23 cellular contexts compared by ENCODE assay signal in genomic region chr4:161817822-161818412, GRCh38.
A peak's percentile ranks its signal among the peaks of the same experiment; 100 is the strongest.
DNase-seq lines count a peak whose midpoint lies in the region; ATAC-seq, FAIRE-seq and TF ChIP-seq lines count a peak whose summit lies in the region.
"Had no signal": no experiment of that assay in that cellular context is flagged by ENCODE, and none has a peak within 500 bp of the region (broad histone marks: within the 10 kb centered on the region; RNA-seq: fewer than 3 reads in every experiment).

No MANE protein-coding gene starts in this region.

- H3K56ac ChIP-seq in H1 (replicated peaks; ENCODE audit: insufficient read length, low read depth, low read length): no peak overlapping the region

- no peak overlapping the region for H4K8ac ChIP-seq in H1 (ENCODE audit: extremely low read depth, insufficient read depth, low read length)

- H2AFZ ChIP-seq in mammary epithelial cell (ENCODE audit: low read depth, low read length) (peak overlapping the region; percentile 21), H1 (ENCODE audit: low read length) (peak overlapping the region; percentile 39; the same call in 1 of the 2 replicates)

- H3K27me3 ChIP-seq in mammary epithelial cell (ENCODE audit: insufficient read depth, low read length): no peaks in the 10 kb centered on the region
- H3K27me3 ChIP-seq in H1 (replicated peaks in 1 of 4; ENCODE audit: control insufficient read depth in 3 of 4, extremely low read depth in 1 of 4, insufficient read depth in 3 of 4, low read length in 3 of 4): no peaks in the 10 kb centered on the region
- H3K27me3 ChIP-seq in upper lobe of right lung: no peaks in the 10 kb centered on the region
- H3K27me3 ChIP-seq in BE2C: no peaks in the 10 kb centered on the region

- POLR2A ChIA-PET in MCF 10A (lab: Yijun Ruan, JAX) (no interaction called here), H1 (lab: Charles Lee; ENCODE audit: partially characterized antibody) (no interaction called here)

- H3K14ac ChIP-seq in H1 (ENCODE audit: insufficient read length): no peak overlapping the region

- H3K79me2 ChIP-seq in mammary epithelial cell (ENCODE audit: insufficient read depth, low read length) (no peaks in the 10 kb centered on the region), H1 (ENCODE audit: control insufficient read depth in 1 of 2, insufficient read depth in 2 of 2, low read length in 2 of 2) (no peaks in the 10 kb centered on the region)

- no peaks in the 10 kb centered on the region for H3K4me1 ChIP-seq in mammary epithelial cell (ENCODE audit: insufficient read depth, low read length)
- H3K4me1 ChIP-seq in H1 (replicated peaks in 1 of 4; ENCODE audit: control insufficient read depth in 3 of 4, insufficient read depth in 4 of 4, low read length in 3 of 4): no peaks in the 10 kb centered on the region
- no peaks in the 10 kb centered on the region for H3K4me1 ChIP-seq in upper lobe of right lung
- H3K4me1 ChIP-seq in BE2C: no peaks in the 10 kb centered on the region
- H3K4me1 ChIP-seq: Caco-2 had no signal

- intact Hi-C loops in mammary epithelial cell (cut with micrococcal nuclease) (no loop called here), MCF 10A (cut with micrococcal nuclease) (no loop called here), upper lobe of right lung (cut with DNase I) (no loop called here)

- H3K36me3 Mint-ChIP-seq in MCF 10A (ENCODE audit: insufficient read depth, unreplicated experiment): no peaks in the 10 kb centered on the region
- no peaks in the 10 kb centered on the region for H3K36me3 Mint-ChIP-seq in activated T-helper 17 cell treated with anti-CD3 and anti-CD28 coated beads, Interleukin-2, amount 50 U/mL, for 72 hours (ENCODE audit: low read depth)
- H3K36me3 Mint-ChIP-seq: CD4-positive, CD25-positive, alpha-beta regulatory T cell; IgD-negative memory B cell had no signal

- no peak overlapping the region for H3K27ac Mint-ChIP-seq in MCF 10A (ENCODE audit: low read depth, unreplicated experiment)
- H3K27ac Mint-ChIP-seq in activated T-helper 17 cell treated with anti-CD3 and anti-CD28 coated beads, Interleukin-2, amount 50 U/mL, for 72 hours: no peak overlapping the region
- H3K27ac Mint-ChIP-seq: B cell; CD4-positive, CD25-positive, alpha-beta regulatory T cell; IgD-negative memory B cell had no signal

- H4K5ac ChIP-seq in H1 (ENCODE audit: insufficient read length, low read depth, low read length): no peak overlapping the region

- H3K4me1 Mint-ChIP-seq in MCF 10A (ENCODE audit: insufficient read depth, unreplicated experiment): peaks cover 7% of the 10 kb centered on the region
- no peaks in the 10 kb centered on the region for H3K4me1 Mint-ChIP-seq in activated T-helper 17 cell treated with anti-CD3 and anti-CD28 coated beads, Interleukin-2, amount 50 U/mL, for 72 hours
- H3K4me1 Mint-ChIP-seq: B cell; CD4-positive, CD25-positive, alpha-beta regulatory T cell had no signal

- no peak for TF ChIP-seq RAD21 in H1 (IDR thresholded peaks at IDR 0.05 in 1 of 2, conservative IDR thresholded peaks at IDR 0.05 in 1 of 2; ENCODE audit: low read depth in 2 of 2, low read length in 2 of 2)

- no peak overlapping the region for H3K4me3 ChIP-seq in mammary epithelial cell (replicated peaks in 1 of 3; ENCODE audit: insufficient read depth in 1 of 3, low read depth in 2 of 3, low read length in 3 of 3)
- H3K4me3 ChIP-seq in H1 (ENCODE audit: extremely low read depth in 1 of 4, insufficient read depth in 2 of 4, low read depth in 3 of 4, low read length in 4 of 4): no peak overlapping the region
- H3K4me3 ChIP-seq in upper lobe of right lung: no peak overlapping the region
- H3K4me3 ChIP-seq in BE2C (ENCODE audit: low read depth, low read length): no peak overlapping the region
- H3K4me3 ChIP-seq: GM12878 had no signal

- in situ Hi-C loops in mammary epithelial cell (cut with MboI; ENCODE audit: low sequenced_read_pairs in 2 of 2): no loop called here

- H3K36me3 ChIP-seq in mammary epithelial cell (ENCODE audit: insufficient read depth, low read length) (no peaks in the 10 kb centered on the region), H1 (ENCODE audit: control insufficient read depth in 2 of 4, insufficient read depth in 4 of 4, low read length in 3 of 4) (no peaks in the 10 kb centered on the region), upper lobe of right lung (no peaks in the 10 kb centered on the region), BE2C (no peaks in the 10 kb centered on the region)

- H3K9me3 Mint-ChIP-seq in MCF 10A (ENCODE audit: unreplicated experiment): peaks cover 7% of the 10 kb centered on the region
- H3K9me3 Mint-ChIP-seq in activated T-helper 17 cell treated with anti-CD3 and anti-CD28 coated beads, Interleukin-2, amount 50 U/mL, for 72 hours: peaks cover 9% of the 10 kb centered on the region

- no TSS peak for BruUV-seq in mammary epithelial cell (replicated peaks; lab: Mats Ljungman, UMichigan)
- no TSS peak for BruUV-seq in MCF 10A (replicated peaks; lab: Mats Ljungman, UMichigan)

- no peak overlapping the region for H3K4me2 ChIP-seq in mammary epithelial cell (ENCODE audit: insufficient read depth, low read depth, low read length)
- H3K4me2 ChIP-seq in H1 (ENCODE audit: insufficient read depth in 1 of 2, low read depth in 2 of 2, low read length in 2 of 2): no peak overlapping the region

- no peak overlapping the region for H3K4me3 Mint-ChIP-seq in MCF 10A (ENCODE audit: unreplicated experiment)
- no peak overlapping the region for H3K4me3 Mint-ChIP-seq in activated T-helper 17 cell treated with anti-CD3 and anti-CD28 coated beads, Interleukin-2, amount 50 U/mL, for 72 hours
- H3K4me3 Mint-ChIP-seq: B cell; CD4-positive, CD25-positive, alpha-beta regulatory T cell; IgD-negative memory B cell had no signal

- no peak overlapping the region for H3K4ac ChIP-seq in H1 (replicated peaks; ENCODE audit: insufficient read length, low read depth, low read length)

- no peak for FAIRE-seq in H1 (lab: Jason Lieb, UNC)
- FAIRE-seq: GM12878, H54 had no signal

- H2BK120ac ChIP-seq in H1 (replicated peaks; ENCODE audit: low read depth, low read length): no peak overlapping the region

- H3K9ac ChIP-seq in mammary epithelial cell (ENCODE audit: insufficient read depth, low read length): no peak overlapping the region
- no peak overlapping the region for H3K9ac ChIP-seq in H1 (replicated peaks in 1 of 4; ENCODE audit: extremely low read depth in 1 of 4, low read depth in 3 of 4, low read length in 3 of 4)

- no peaks in the 10 kb centered on the region for H3K79me1 ChIP-seq in H1 (ENCODE audit: low read depth, low read length)

- CTCF ChIA-PET in mammary epithelial cell (lab: Charles Lee; ENCODE audit: low non-redundant PET): no interaction called here
- CTCF ChIA-PET in MCF 10A (lab: Yijun Ruan, JAX): no interaction called here
- CTCF ChIA-PET in H1 (lab: Charles Lee; ENCODE audit: partially characterized antibody): interaction anchor here (0.6 to 0.9 kb wide), 2 partner anchors 84 to 702 kb away, joined by 3 to 7 read pairs; no protein-coding TSS in a partner anchor

- no peak overlapping the region for H3K23ac ChIP-seq in H1 (ENCODE audit: insufficient read length)

- H3K18ac ChIP-seq in H1 (ENCODE audit: extremely low read depth, low read length): no peak overlapping the region

- H2AK5ac ChIP-seq in H1 (ENCODE audit: low read depth, low read length): no peak overlapping the region

- H2BK5ac ChIP-seq in H1 (ENCODE audit: low read depth, low read length): no peak overlapping the region

- H2BK12ac ChIP-seq in H1 (ENCODE audit: low read depth, low read length): 0 out of 2 replicates have a peak overlapping the region, but pooled peaks have one; percentile 39

- WGBS in mammary epithelial cell (ENCODE audit: low coverage, missing lambda C conversion rate): 64% methylated on average over 11 of the region's 14 CpGs
- 91% methylated on average over 14 of the region's 14 CpGs; no CpG with 5 or more reads in 1 of the 2 experiments for WGBS in H1 (ENCODE audit: extremely low coverage in 1 of 2, insufficient coverage in 1 of 2, insufficient read length in 1 of 2, insufficient replicate concordance in 2 of 2, low coverage in 1 of 2, low lambda C conversion rate in 2 of 2, missing lambda C conversion rate in 1 of 2), 2 experiments

- no peak for DNase-seq in mammary epithelial cell
- DNase-seq in MCF 10A (ENCODE audit: unreplicated experiment): no peak
- DNase-seq in RPMI7951 (ENCODE audit: low read depth): peak; percentile 28
- DNase-seq in H1 (ENCODE audit: low read depth in 1 of 2, low spot score in 2 of 2): no peak
- peak; percentile 44 for DNase-seq in upper lobe of right lung
- DNase-seq in BE2C: no peak
- DNase-seq: Caco-2; CD4-positive, CD25-positive, alpha-beta regulatory T cell; DMS53; EL; Kasumi-1; NCI-H1105 treated with DMSO at 0.1 percent for 48 hours; NCI-H1694; NCI-H510A; NCI-H774; PC-3 had no signal

- H4K20me1 ChIP-seq in mammary epithelial cell (ENCODE audit: insufficient read depth, low read length) (no peaks in the 10 kb centered on the region), H1 (replicated peaks in 1 of 2; ENCODE audit: control insufficient read depth in 1 of 2, insufficient read depth in 2 of 2, low read length in 2 of 2) (no peaks in the 10 kb centered on the region)

- H3K9me3 ChIP-seq in mammary epithelial cell (replicated peaks; ENCODE audit: insufficient read depth, low read length) (no peaks in the 10 kb centered on the region), H1 (ENCODE audit: insufficient read depth in 2 of 2, low read depth in 1 of 2, low read length in 1 of 2) (peaks cover 0 to 3% of the 10 kb centered on the region in 2 experiments; a peak in 1 of 4 replicates), upper lobe of right lung (no peaks in the 10 kb centered on the region), BE2C (no peaks in the 10 kb centered on the region)
- H3K9me3 ChIP-seq: Caco-2 had no signal

- no peak for TF ChIP-seq EP300 in H1 (IDR thresholded peaks at IDR 0.05; ENCODE audit: borderline replicate concordance in 1 of 2, low read depth in 2 of 2, low read length in 2 of 2)

- no peak for TF ChIP-seq POLR2A in H1 (IDR thresholded peaks at IDR 0.05; ENCODE audit: control extremely low read depth in 1 of 2, low read depth in 2 of 2, low read length in 2 of 2)

- ATAC-seq in upper lobe of right lung (no peak), HG03097 (IDR thresholded peaks at IDR 0.05; ENCODE audit: low FRiP score, unreplicated experiment) (no peak)
- no peak for ATAC-seq in activated T-helper 17 cell treated with anti-CD3 and anti-CD28 coated beads, Interleukin-2, amount 50 U/mL, for 72 hours (replicated peaks)
- ATAC-seq: GM12878 had no signal

- H2BK15ac ChIP-seq in H1 (ENCODE audit: low read length): no peak overlapping the region

- dilution Hi-C loops in mammary epithelial cell (cut with HindIII; ENCODE audit: low sequenced_read_pairs): no loop called here

- H3K23me2 ChIP-seq in H1 (ENCODE audit: low read depth, low read length): no peaks in the 10 kb centered on the region

- TF ChIP-seq CTCF in mammary epithelial cell (conservative IDR thresholded peaks at IDR 0.05 in 1 of 2, IDR thresholded peaks at IDR 0.05 in 1 of 2; ENCODE audit: extremely low read depth in 1 of 2, insufficient read depth in 1 of 2, low read depth in 1 of 2, low read length in 2 of 2) (no peak), MCF 10A (IDR thresholded peaks at IDR 0.05; ENCODE audit: unreplicated experiment) (no peak), H1 (IDR thresholded peaks at IDR 0.05; ENCODE audit: control extremely low read depth in 1 of 3, insufficient read depth in 1 of 3, low read depth in 1 of 3, low read length in 3 of 3) (no peak), upper lobe of right lung (IDR thresholded peaks at IDR 0.05) (no peak), BE2C (IDR thresholded peaks at IDR 0.05; ENCODE audit: low read depth, low read length) (no peak)

- H2BK20ac ChIP-seq in H1 (ENCODE audit: low read length): no peak overlapping the region

- H3K27ac ChIP-seq in mammary epithelial cell (ENCODE audit: insufficient read depth, low read depth, low read length) (no peak overlapping the region), H1 (ENCODE audit: low read depth, low read length) (no peak overlapping the region), upper lobe of right lung (no peak overlapping the region)
- H3K27ac ChIP-seq: 22Rv1 had no signal

- H4K91ac ChIP-seq in H1 (replicated peaks; ENCODE audit: insufficient read length, low read length): no peak overlapping the region

- no peaks in the 10 kb centered on the region for H3K27me3 Mint-ChIP-seq in MCF 10A (ENCODE audit: insufficient read depth, unreplicated experiment)
- no peaks in the 10 kb centered on the region for H3K27me3 Mint-ChIP-seq in activated T-helper 17 cell treated with anti-CD3 and anti-CD28 coated beads, Interleukin-2, amount 50 U/mL, for 72 hours
- H3K27me3 Mint-ChIP-seq: B cell; CD4-positive, CD25-positive, alpha-beta regulatory T cell; IgD-negative memory B cell had no signal

Comparison
In these comparisons a context has a peak if more than half of its experiments do, and no peak if none do; other contexts are left out.
1. DNase-seq: peak in RPMI7951 (single experiment) and upper lobe of right lung (single experiment); none in mammary epithelial cell (single experiment), MCF 10A (single experiment), H1 (0 of 2) and BE2C (single experiment).